In the genomic region with DNA sequence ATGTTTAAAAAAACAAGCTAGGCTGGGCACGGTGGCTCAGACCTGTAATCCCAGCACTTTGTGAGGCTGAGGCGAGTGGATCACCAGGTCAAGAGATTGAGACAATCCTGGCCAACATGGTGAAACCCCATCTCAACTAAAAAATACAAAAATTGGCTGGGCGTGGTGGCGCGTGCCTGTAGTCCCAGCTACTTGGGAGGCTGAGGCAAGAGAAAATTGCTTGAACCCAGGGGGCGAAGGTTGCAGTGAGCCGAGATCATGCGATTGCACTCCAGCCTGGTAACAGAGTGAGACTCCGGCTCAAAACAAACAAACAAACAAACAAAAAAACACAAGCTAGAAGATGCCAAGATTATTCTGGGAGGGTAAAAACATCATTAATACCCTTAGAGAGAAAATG, we compare ENCODE assay signal across 6 cellular contexts.
DNase-seq lines count a peak whose midpoint lies in the region; ATAC-seq, FAIRE-seq and TF ChIP-seq lines count a peak whose summit lies in the region.
"Not testable (repeated sequence)": the region's sequence is repeated elsewhere in the genome, so short reads cannot be mapped to it uniquely, and the experiment has no call there.

No MANE protein-coding gene starts in this region.

- H3K36me3 ChIP-seq in HCT116 (ENCODE audit: control insufficient read depth in 1 of 2, insufficient read depth in 2 of 2, low read length in 2 of 2); PC-9 (ENCODE audit: low read depth); SJSA1; HepG2 (replicated peaks in 1 of 2; ENCODE audit: control insufficient read depth in 1 of 2, insufficient read depth in 2 of 2, low read length in 2 of 2); neutrophil: not testable (repeated sequence)

- RAD21 ChIA-PET in HCT116 (lab: Charles Lee; ENCODE audit: low non-redundant PET in 1 of 2, low total read pairs in 2 of 2, uncharacterized antibody in 2 of 2, unreplicated experiment in 2 of 2): not testable (repeated sequence)

- H4K20me1 ChIP-seq in HCT116 (ENCODE audit: insufficient read depth); PC-9 (ENCODE audit: insufficient read depth); HepG2 (ENCODE audit: insufficient read depth, low read length): not testable (repeated sequence)

- H2AFZ ChIP-seq in HCT116 (ENCODE audit: low read depth, low read length, poor library complexity, severe bottlenecking); PC-9; HepG2 (ENCODE audit: low read length): not testable (repeated sequence)

- not testable (repeated sequence) for TF ChIP-seq EP300 in A549 (IDR thresholded peaks at IDR 0.05); HepG2 (IDR thresholded peaks at IDR 0.05; ENCODE audit: low read depth in 2 of 2, low read length in 2 of 2); HepG2 (CRISPR knock-in tag; IDR thresholded peaks at IDR 0.05; ENCODE audit: borderline replicate concordance)

- not testable (repeated sequence) for TF ChIP-seq CTCF in A549 (IDR thresholded peaks at IDR 0.05); HCT116 (IDR thresholded peaks at IDR 0.05 in 2 of 3, conservative IDR thresholded peaks at IDR 0.05 in 1 of 3; ENCODE audit: borderline replicate concordance in 1 of 3, insufficient read depth in 1 of 3, low read depth in 2 of 3, low read length in 2 of 3); PC-9 (conservative IDR thresholded peaks at IDR 0.05); HepG2 (CRISPR knock-in tag; IDR thresholded peaks at IDR 0.05); neutrophil (IDR thresholded peaks at IDR 0.05)

- peaks cover 37% of the 10 kb centered on the region for H3F3A ChIP-seq in PC-9 (ENCODE audit: insufficient read depth, low read depth)

- not testable (repeated sequence) for H3K9ac ChIP-seq in HCT116 (ENCODE audit: low read length)
- peak overlapping the region; percentile 53 for H3K9ac ChIP-seq in HepG2 (ENCODE audit: insufficient read depth, low read depth, low read length)

- POLR2A ChIA-PET in A549 (lab: Yijun Ruan, JAX); PC-9 (lab: Charles Lee; ENCODE audit: unreplicated experiment): not testable (repeated sequence)
- POLR2A ChIA-PET in HCT116 (lab: Charles Lee) (interaction anchor here (0.6 to 3.5 kb wide), 3 partner anchors 8 to 1712 kb away, joined by 3 to 24 read pairs (median 4); no protein-coding TSS in a partner anchor), HepG2 (lab: Yijun Ruan, JAX) (interaction anchor here (1.7 to 3.7 kb wide), 5 partner anchors 8 to 177 kb away, joined by 4 to 22 read pairs (median 10); partner anchors contain the start of genes AVL9 and LSM5)

- not testable (repeated sequence) for TF ChIP-seq POLR2A in A549 (IDR thresholded peaks at IDR 0.05; ENCODE audit: low read length); HCT116 (IDR thresholded peaks at IDR 0.05; ENCODE audit: borderline replicate concordance, extremely low read depth, insufficient read depth, insufficient read length); HepG2 (IDR thresholded peaks at IDR 0.05; ENCODE audit: insufficient read depth in 1 of 2, low read depth in 2 of 2, low read length in 2 of 2)

- not testable (repeated sequence) for H3K9me2 ChIP-seq in HCT116 (ENCODE audit: insufficient read depth); PC-9 (ENCODE audit: insufficient read depth)

- H3K4me1 ChIP-seq in A549 (peaks cover 57% of the 10 kb centered on the region), HCT116 (ENCODE audit: control insufficient read depth in 1 of 2, insufficient read depth in 2 of 2, low read length in 2 of 2) (peaks cover 43 to 72% of the 10 kb centered on the region in 2 experiments), PC-9 (replicated peaks; ENCODE audit: insufficient read depth) (peaks cover 52% of the 10 kb centered on the region), SJSA1 (replicated peaks) (peaks cover 30% of the 10 kb centered on the region), HepG2 (ENCODE audit: insufficient read depth, low read length) (peaks cover 80% of the 10 kb centered on the region), neutrophil (ENCODE audit: control insufficient read depth in 1 of 2, insufficient read depth in 1 of 2, low read depth in 1 of 2, low read length in 1 of 2) (peaks cover 80 to 86% of the 10 kb centered on the region in 2 experiments)

- not testable (repeated sequence) for ATAC-seq in A549, HCT116, HepG2

- H3K4me3 ChIP-seq in A549; HCT116 (replicated peaks in 1 of 2; ENCODE audit: low read depth in 1 of 2, low read length in 2 of 2); PC-9; SJSA1; neutrophil (ENCODE audit: low read depth in 1 of 2, low read length in 1 of 2): not testable (repeated sequence)
- H3K4me3 ChIP-seq in HepG2 (replicated peaks in 1 of 3; ENCODE audit: insufficient read depth in 1 of 3, low read depth in 2 of 3, low read length in 3 of 3): 0 out of 6 replicates have a peak overlapping the region, but pooled peaks of 1 of the 3 experiments have one; percentile 21

- not testable (repeated sequence) for FAIRE-seq in A549 (lab: Jason Lieb, UNC); HepG2 (lab: Jason Lieb, UNC)

- in situ Hi-C loops in HepG2 (cut with HindIII; ENCODE audit: extremely low pct_ligation_motif_present, low pct_unique_long_range_greater_than_20kb): not testable (repeated sequence)

- intact Hi-C loops in HCT116 (cut with micrococcal nuclease); HepG2 (cut with micrococcal nuclease; ENCODE audit: unreplicated experiment): not testable (repeated sequence)
- intact Hi-C loops in PC-9 (cut with micrococcal nuclease; ENCODE audit: unreplicated experiment): loop anchor here (5.0 kb wide), 1 partner anchor 60 kb away; no protein-coding TSS in a partner anchor

- H3K4me2 ChIP-seq in A549 (peak overlapping the region; percentile 95), HCT116 (ENCODE audit: low read length) (peak overlapping the region; percentile 66), PC-9 (peak overlapping the region; percentile 71; the same call in 1 of the 2 replicates), HepG2 (ENCODE audit: low read depth, low read length) (peak overlapping the region; percentile 67)

- BruUV-seq in HCT116 (replicated peaks; lab: Mats Ljungman, UMichigan); PC-9 (replicated peaks; lab: Mats Ljungman, UMichigan); HepG2 (replicated peaks; lab: Mats Ljungman, UMichigan): not testable (repeated sequence)

- not testable (repeated sequence) for H3K27me3 ChIP-seq in HCT116 (ENCODE audit: insufficient read depth, low read length); PC-9 (ENCODE audit: insufficient read depth, low read depth); SJSA1 (replicated peaks); HepG2 (ENCODE audit: control insufficient read depth in 1 of 2, insufficient read depth in 2 of 2, low read length in 2 of 2); neutrophil

- CTCF ChIA-PET in A549 (lab: Yijun Ruan, JAX): interaction anchor here (0.7 kb wide), 1 partner anchor 552 kb away, joined by 3 read pairs; no protein-coding TSS in a partner anchor
- CTCF ChIA-PET in HCT116 (lab: Charles Lee); PC-9 (lab: Charles Lee); HepG2 (lab: Yijun Ruan, JAX; ENCODE audit: low intra/inter-chr PET ratio, low total read pairs): not testable (repeated sequence)

- H3K79me2 ChIP-seq in HCT116 (ENCODE audit: insufficient read depth, low read length); PC-9 (ENCODE audit: low read depth); HepG2 (ENCODE audit: insufficient read depth, low read length): not testable (repeated sequence)

- H3K27ac ChIP-seq in A549 (peak overlapping the region; percentile 88 to 97), HCT116 (ENCODE audit: low read depth, low read length) (peak overlapping the region; percentile 96), PC-9 (peak overlapping the region; percentile 97), SJSA1 (peak overlapping the region; percentile 97; the same call in 1 of the 2 replicates), HepG2 (ENCODE audit: extremely low read length, insufficient read depth, low read length) (peak overlapping the region; percentile 97), neutrophil (peak overlapping the region; percentile 82)

- TF ChIP-seq RAD21 in A549 (conservative IDR thresholded peaks at IDR 0.05 in 1 of 2, IDR thresholded peaks at IDR 0.05 in 1 of 2); HCT116 (IDR thresholded peaks at IDR 0.05; ENCODE audit: low read depth); HepG2 (CRISPR knock-in tag; IDR thresholded peaks at IDR 0.05): not testable (repeated sequence)

- H3K9me3 ChIP-seq in A549: peaks cover 16% of the 10 kb centered on the region; the same call in 2 of the 3 replicates
- not testable (repeated sequence) for H3K9me3 ChIP-seq in HCT116 (ENCODE audit: control insufficient read depth in 1 of 2, insufficient read depth in 1 of 2, low read depth in 1 of 2, low read length in 2 of 2); PC-9 (ENCODE audit: insufficient read depth, low read depth); SJSA1 (replicated peaks); HepG2 (ENCODE audit: low read length); neutrophil

- 88% methylated on average over 9 of the region's 9 CpGs for WGBS in A549 (ENCODE audit: missing lambda C conversion rate)
- WGBS in HepG2 (ENCODE audit: low lambda C conversion rate): 81% methylated on average over 9 of the region's 9 CpGs

- DNase-seq in A549 (ENCODE audit: low read depth in 1 of 2, low spot score in 1 of 2); HCT116 (ENCODE audit: low read depth, low spot score); PC-9; SJSA1 (ENCODE audit: low read depth in 1 of 2, low spot score in 2 of 2); HepG2 (ENCODE audit: low spot score): not testable (repeated sequence)

TF ChIP-seq in HepG2, 621 proteins besides CTCF, POLR2A, EP300 and RAD21 (continues in another document):
- TF ChIP-seq ZBTB38 (CRISPR knock-in tag; IDR thresholded peaks at IDR 0.05) (0 out of 2 replicates have a peak, but pooled peaks have one; percentile 27), ZNF605 (CRISPR knock-in tag; IDR thresholded peaks at IDR 0.05) (0 out of 2 replicates have a peak, but pooled peaks have one; percentile 31), ZMYM3 (CRISPR knock-in tag; IDR thresholded peaks at IDR 0.05) (peak; percentile 86)
